In genomic region chr3:183317886-183318845, GRCh38 we compare ENCODE assay signal across 25 cellular contexts.
DNase-seq lines count a peak whose midpoint lies in the region; ATAC-seq, FAIRE-seq and TF ChIP-seq lines count a peak whose summit lies in the region.
"Had no signal": no experiment of that assay in that cellular context is flagged by ENCODE, and none has a peak within 500 bp of the region (broad histone marks: within the 10 kb centered on the region; RNA-seq: fewer than 3 reads in every experiment).

No MANE protein-coding gene starts in this region.

- H3K79me2 ChIP-seq in GM23248 (ENCODE audit: insufficient read depth): no peaks in the 10 kb centered on the region

- H3K27me3 Mint-ChIP-seq in endodermal cell (ENCODE audit: insufficient read depth): no peaks in the 10 kb centered on the region
- H3K27me3 Mint-ChIP-seq: activated CD4-positive, alpha-beta memory T cell treated with anti-CD3 and anti-CD28 coated beads, Interleukin-2, amount 10 ng/mL, durations not matched to agents 7 days and 5 days; activated naive CD8-positive, alpha-beta T cell had no signal

- peak overlapping the region; percentile 12; the same call in 1 of the 2 replicates for H3K27ac ChIP-seq in GM23248
- no peak overlapping the region for H3K27ac ChIP-seq in endodermal cell (ENCODE audit: low read depth, low read length)
- H3K27ac ChIP-seq: KMS-11, WERI-Rb-1 had no signal

- TF ChIP-seq CTCF in endodermal cell (conservative IDR thresholded peaks at IDR 0.05) (no peak), mucosa of descending colon (IDR thresholded peaks at IDR 0.05) (no peak)

- H3K9me3 ChIP-seq in GM23248 (ENCODE audit: low read depth) (no peaks in the 10 kb centered on the region), endodermal cell (ENCODE audit: control insufficient read depth, low read length) (no peaks in the 10 kb centered on the region), mucosa of descending colon (no peaks in the 10 kb centered on the region)
- H3K9me3 ChIP-seq: BE2C had no signal

- H4K20me1 ChIP-seq in GM23248 (ENCODE audit: insufficient read depth): no peaks in the 10 kb centered on the region

- FAIRE-seq in RCC 7860 (lab: Jason Lieb, UNC): peak; percentile 22
- FAIRE-seq: D721Med, GM12892 had no signal

- H3K9ac ChIP-seq in GM23248 (no peak overlapping the region), endodermal cell (ENCODE audit: extremely low read depth, low read length, poor library complexity, severe bottlenecking) (no peak overlapping the region)
- H3K9ac ChIP-seq: KMS-11 had no signal

- H3K36me3 ChIP-seq in GM23248 (ENCODE audit: low read depth) (no peaks in the 10 kb centered on the region), endodermal cell (ENCODE audit: control insufficient read depth, insufficient read depth, low read length) (peaks cover 91% of the 10 kb centered on the region), mucosa of descending colon (ENCODE audit: low read depth) (no peaks in the 10 kb centered on the region)
- H3K36me3 ChIP-seq: BE2C, WERI-Rb-1 had no signal

- no peak overlapping the region for H3K4me2 ChIP-seq in GM23248 (ENCODE audit: unreplicated experiment)
- H3K4me2 ChIP-seq: KMS-11 had no signal

- 85 to 86% methylated on average over 10 of the region's 10 CpGs for WGBS in GM23248 (ENCODE audit: low coverage in 1 of 2, low lambda C conversion rate in 2 of 2, missing lambda C conversion rate in 2 of 2), 2 experiments
- WGBS in endodermal cell (ENCODE audit: insufficient coverage in 1 of 2, insufficient read length in 1 of 2), 2 experiments: 93 to 97% methylated on average over 7 to 9 of the region's 10 CpGs

- H3K9me3 Mint-ChIP-seq in endodermal cell: no peaks in the 10 kb centered on the region
- H3K9me3 Mint-ChIP-seq: activated CD4-positive, alpha-beta memory T cell treated with anti-CD3 and anti-CD28 coated beads, Interleukin-2, amount 10 ng/mL, durations not matched to agents 7 days and 5 days; immature natural killer cell; nephron; stimulated activated effector memory CD8-positive, alpha-beta T cell treated with anti-CD3 and anti-CD28 coated beads, Interleukin-12 subunit alpha, Interleukin-12 subunit beta, amount 100 ng/mL, for 72 hours had no signal

- H3K4me3 Mint-ChIP-seq in endodermal cell: no peak overlapping the region
- H3K4me3 Mint-ChIP-seq: activated CD4-positive, alpha-beta memory T cell treated with anti-CD3 and anti-CD28 coated beads, Interleukin-2, amount 10 ng/mL, durations not matched to agents 7 days and 5 days; activated naive CD8-positive, alpha-beta T cell; immature natural killer cell; nephron; stimulated activated effector memory CD8-positive, alpha-beta T cell treated with anti-CD3 and anti-CD28 coated beads, Interleukin-12 subunit alpha, Interleukin-12 subunit beta, amount 100 ng/mL, for 72 hours had no signal

- H3K27ac Mint-ChIP-seq in endodermal cell: peak overlapping the region; percentile 50
- H3K27ac Mint-ChIP-seq: activated CD4-positive, alpha-beta memory T cell treated with anti-CD3 and anti-CD28 coated beads, Interleukin-2, amount 10 ng/mL, durations not matched to agents 7 days and 5 days; activated naive CD8-positive, alpha-beta T cell; immature natural killer cell; nephron; stimulated activated effector memory CD8-positive, alpha-beta T cell treated with anti-CD3 and anti-CD28 coated beads, Interleukin-12 subunit alpha, Interleukin-12 subunit beta, amount 100 ng/mL, for 72 hours had no signal

- H3K4me1 Mint-ChIP-seq in endodermal cell: peaks cover 8% of the 10 kb centered on the region
- H3K4me1 Mint-ChIP-seq: immature natural killer cell; nephron; stimulated activated effector memory CD8-positive, alpha-beta T cell treated with anti-CD3 and anti-CD28 coated beads, Interleukin-12 subunit alpha, Interleukin-12 subunit beta, amount 100 ng/mL, for 72 hours had no signal

- H3K9me2 ChIP-seq in GM23248 (ENCODE audit: insufficient read depth): no peaks in the 10 kb centered on the region

- in situ Hi-C loops in GM23248 (cut with MboI): no loop called here

- H3F3A ChIP-seq in GM23248 (ENCODE audit: insufficient read depth): peaks cover 6% of the 10 kb centered on the region; the same call in 1 of the 2 replicates

- peaks cover 64% of the 10 kb centered on the region for H3K36me3 Mint-ChIP-seq in endodermal cell (ENCODE audit: low read depth)
- H3K36me3 Mint-ChIP-seq: activated naive CD8-positive, alpha-beta T cell had no signal

- H2AFZ ChIP-seq in GM23248: no peak overlapping the region

- H3K4me1 ChIP-seq in GM23248 (ENCODE audit: insufficient read depth) (peaks cover 15% of the 10 kb centered on the region), endodermal cell (ENCODE audit: control insufficient read depth, insufficient read depth, low read length) (peaks cover 9% of the 10 kb centered on the region), mucosa of descending colon (ENCODE audit: low read depth) (no peaks in the 10 kb centered on the region)
- H3K4me1 ChIP-seq: BE2C had no signal

- H3K27me3 ChIP-seq in GM23248 (replicated peaks; ENCODE audit: insufficient read depth) (no peaks in the 10 kb centered on the region), endodermal cell (ENCODE audit: control insufficient read depth, insufficient read depth, low read length, poor library complexity, severe bottlenecking) (no peaks in the 10 kb centered on the region)
- H3K27me3 ChIP-seq: BE2C had no signal

- peak; percentile 76 for ATAC-seq in mucosa of descending colon
- ATAC-seq in GM19035 (IDR thresholded peaks at IDR 0.05; ENCODE audit: unreplicated experiment): no peak
- ATAC-seq in GM21515 (IDR thresholded peaks at IDR 0.05; ENCODE audit: unreplicated experiment): no peak
- ATAC-seq: stimulated activated effector memory CD8-positive, alpha-beta T cell treated with anti-CD3 and anti-CD28 coated beads, Interleukin-12 subunit alpha, Interleukin-12 subunit beta, amount 100 ng/mL, for 72 hours had no signal

- intact Hi-C loops in mucosa of descending colon (cut with DNase I, micrococcal nuclease): no loop called here

- DNase-seq in GM23248: peak; percentile 55
- no peak for DNase-seq in RCC 7860 (ENCODE audit: low spot score)
- DNase-seq in endodermal cell: no peak
- DNase-seq in mucosa of descending colon: no peak
- DNase-seq in globus pallidus (ENCODE audit: low spot score): no peak
- DNase-seq in stimulated activated CD4-positive, alpha-beta T cell treated with anti-CD3 and anti-CD28 coated beads, Interleukin-12 subunit alpha, Interleukin-12 subunit beta, amount 100 ng/mL, for 4 hours: no peak
- DNase-seq: activated CD4-positive, alpha-beta memory T cell treated with anti-CD3 and anti-CD28 coated beads, Interleukin-2, amount 10 ng/mL, durations not matched to agents 7 days and 5 days; activated T-cell treated with anti-CD3 and anti-CD28 coated beads, Interleukin-2, amount 50 U/mL, for 48 hours; BE2C; GF-D8; H7; immature natural killer cell; NCI-H1417; NCI-H2171 treated with DMSO at 0.1 percent for 48 hours; NCI-H82; SW 1271; WERI-Rb-1 had no signal

- H3K4me3 ChIP-seq in GM23248 (no peak overlapping the region), endodermal cell (ENCODE audit: low read length) (no peak overlapping the region), mucosa of descending colon (no peak overlapping the region)
